9 cellular contexts compared by ENCODE assay signal in the genomic region with DNA sequence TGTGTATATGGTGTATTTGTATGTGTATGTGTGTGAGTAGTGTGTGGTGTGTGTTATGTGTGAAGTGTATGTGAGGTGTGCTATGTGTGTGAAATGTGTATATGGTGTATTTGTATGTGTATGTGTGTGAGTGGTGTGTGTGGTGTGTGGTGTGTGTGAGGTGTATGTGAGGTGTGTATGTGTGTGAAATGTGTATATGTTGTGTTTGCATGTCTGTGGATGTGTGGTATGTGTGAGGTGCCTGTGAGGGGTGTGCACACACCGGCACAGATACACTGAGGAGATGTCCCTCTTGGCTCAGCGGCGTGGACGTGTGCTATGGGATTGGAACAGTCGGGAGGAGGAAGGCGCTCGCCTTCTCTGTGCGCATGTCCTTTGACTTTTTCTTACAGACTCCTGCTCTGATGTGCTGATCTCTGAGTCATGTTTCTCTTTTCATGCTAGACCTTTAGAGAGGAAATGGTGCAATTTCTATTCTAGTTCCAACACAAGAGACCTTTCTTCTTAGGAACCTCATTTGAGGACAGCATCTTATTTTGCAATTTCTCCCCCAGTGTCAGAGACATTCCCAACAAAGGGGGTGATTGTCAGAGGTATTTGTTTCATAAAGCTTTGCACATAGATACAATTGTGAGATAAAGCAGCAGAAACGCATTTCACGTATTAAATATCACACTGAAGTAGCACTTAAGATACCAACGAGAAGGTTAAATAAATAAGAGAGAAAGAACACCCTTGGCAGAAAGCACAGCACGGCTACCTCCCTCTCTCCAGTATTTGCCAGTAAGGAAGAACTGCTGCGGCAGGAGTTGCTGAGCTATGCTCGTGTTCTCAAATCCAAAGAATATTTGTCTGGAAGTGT. TPM values are rescaled to one million over a fixed set of nuclear protein-coding genes. Genes with fewer than 3 reads are reported as not detected.
DNase-seq lines count a peak whose midpoint lies in the region; ATAC-seq, FAIRE-seq and TF ChIP-seq lines count a peak whose summit lies in the region.
"Had no signal": no experiment of that assay in that cellular context is flagged by ENCODE, and none has a peak within 500 bp of the region (broad histone marks: within the 10 kb centered on the region; RNA-seq: fewer than 3 reads in every experiment).

No MANE protein-coding gene starts in this region.

- no peaks in the 10 kb centered on the region for H3K9me3 ChIP-seq in A549
- H3K9me3 ChIP-seq in PC-9 (ENCODE audit: insufficient read depth, low read depth), result no peaks in the 10 kb centered on the region
- H3K9me3 ChIP-seq in pancreas, result no peaks in the 10 kb centered on the region
- no peaks in the 10 kb centered on the region for H3K9me3 ChIP-seq in Karpas-422 (ENCODE audit: low read length)

- TF ChIP-seq EP300 in A549 (IDR thresholded peaks at IDR 0.05), result peak in 1 of 2 experiments; percentile 59; a peak in 1 of 5 replicates

- FAIRE-seq in A549 (lab: Jason Lieb, UNC), result no peak
- no peak for FAIRE-seq in pancreas (lab: Jason Lieb, UNC)

- no peak overlapping the region for H3K9ac ChIP-seq in Karpas-422 (ENCODE audit: low read length)

- no peak for TF ChIP-seq RAD21 in A549 (conservative IDR thresholded peaks at IDR 0.05 in 1 of 2, IDR thresholded peaks at IDR 0.05 in 1 of 2)

- H3K9me2 ChIP-seq in PC-9 (ENCODE audit: insufficient read depth), result no peaks in the 10 kb centered on the region
- H3K9me2 ChIP-seq in Karpas-422 (replicated peaks; ENCODE audit: insufficient read depth, low read length), result no peaks in the 10 kb centered on the region

- H3K4me2 ChIP-seq in A549, result peak overlapping the region; percentile 75
- H3K4me2 ChIP-seq in PC-9, result peak overlapping the region; percentile 83
- no peak overlapping the region for H3K4me2 ChIP-seq in Karpas-422 (ENCODE audit: low read depth, low read length, poor library complexity, severe bottlenecking)

- H3F3A ChIP-seq in PC-9 (ENCODE audit: insufficient read depth, low read depth), result peaks cover 5% of the 10 kb centered on the region; the same call in 1 of the 2 replicates

- ATAC-seq in A549 (peak; percentile 98 to 99), pancreas (peak; percentile 43 to 88 (median 85)), GM21515 (IDR thresholded peaks at IDR 0.05; ENCODE audit: unreplicated experiment) (no peak)

- H3K79me2 ChIP-seq in PC-9 (ENCODE audit: low read depth) (no peaks in the 10 kb centered on the region), Karpas-422 (ENCODE audit: low read length) (no peaks in the 10 kb centered on the region)

- peak overlapping the region; percentile 70 to 81 for H3K27ac ChIP-seq in A549
- H3K27ac ChIP-seq in PC-9, result peak overlapping the region; percentile 71
- peak overlapping the region in 2 of 4 donors; percentile 15 to 33 for H3K27ac ChIP-seq in pancreas
- no peak overlapping the region for H3K27ac ChIP-seq in Karpas-422 (ENCODE audit: low read length)

- POLR2A ChIA-PET in A549 (lab: Yijun Ruan, JAX), result interaction anchor here (0.7 to 2.0 kb wide), 3 partner anchors 11 to 57 kb away, joined by 5 to 9 read pairs (median 6); a partner anchor contains a TSS
- POLR2A ChIA-PET in PC-9 (lab: Charles Lee; ENCODE audit: unreplicated experiment), result no interaction called here

- H3K4me3 ChIP-seq in A549 (0 out of 3 replicates have a peak overlapping the region, but pooled peaks have one; percentile 10), PC-9 (peak overlapping the region; percentile 48; the same call in 1 of the 2 replicates), pancreas (no peak overlapping the region), Karpas-422 (ENCODE audit: low read length) (no peak overlapping the region)

- no peaks in the 10 kb centered on the region for H3K36me3 ChIP-seq in PC-9 (ENCODE audit: low read depth)
- H3K36me3 ChIP-seq in pancreas, result no peaks in the 10 kb centered on the region
- H3K36me3 ChIP-seq in Karpas-422 (ENCODE audit: insufficient read depth, low read length), result no peaks in the 10 kb centered on the region

- TF ChIP-seq POLR2A in A549 (IDR thresholded peaks at IDR 0.05; ENCODE audit: low read length), result peak; percentile 20; the same call in 1 of the 2 replicates

- intact Hi-C loops in PC-9 (cut with micrococcal nuclease; ENCODE audit: unreplicated experiment), result no loop called here
- intact Hi-C loops in pancreas (cut with DNase I), result no loop called here

- no peaks in the 10 kb centered on the region for H4K20me1 ChIP-seq in PC-9 (ENCODE audit: insufficient read depth)
- no peaks in the 10 kb centered on the region for H4K20me1 ChIP-seq in Karpas-422 (ENCODE audit: insufficient read depth, low read depth, low read length)

- H2AFZ ChIP-seq in PC-9 (peak overlapping the region; percentile 81), Karpas-422 (ENCODE audit: low read length) (no peak overlapping the region)

- peak; percentile 72 to 80 for DNase-seq in A549 (ENCODE audit: low read depth in 1 of 2, low spot score in 1 of 2)
- peak; percentile 30 for DNase-seq in GM20000 (ENCODE audit: low spot score)
- peak; percentile 35 to 70 for DNase-seq in PC-9
- DNase-seq in epidermal melanocyte (ENCODE audit: insufficient read length, low spot score), result peak; percentile 81
- no peak for DNase-seq in pancreas
- DNase-seq in Karpas-422, result no peak
- DNase-seq in NCI-H774 (lab: John Stamatoyannopoulos, UW), result no peak
- DNase-seq: activated naive CD8-positive, alpha-beta T cell treated with anti-CD3 and anti-CD28 coated beads, Interleukin-2, amount 10 ng/mL, durations not matched to agents 7 days and 5 days had no signal

- TF ChIP-seq CTCF in A549 (IDR thresholded peaks at IDR 0.05) (no peak), GM20000 (IDR thresholded peaks at IDR 0.05; ENCODE audit: extremely low read depth, missing control alignments) (no peak), PC-9 (conservative IDR thresholded peaks at IDR 0.05) (no peak), pancreas (IDR thresholded peaks at IDR 0.05) (no peak)

- CTCF ChIA-PET in A549 (lab: Yijun Ruan, JAX), result interaction anchor here (1.0 kb wide), 1 partner anchor 149 kb away, joined by 4 read pairs; no protein-coding TSS in a partner anchor
- CTCF ChIA-PET in PC-9 (lab: Charles Lee), result no interaction called here

- H3K4me1 ChIP-seq in A549 (peaks cover 15% of the 10 kb centered on the region; the same call in 2 of the 3 replicates), PC-9 (replicated peaks; ENCODE audit: insufficient read depth) (peaks cover 9% of the 10 kb centered on the region; the same call in 1 of the 2 replicates), pancreas (peaks cover 0 to 7% (median 0%) of the 10 kb centered on the region in 3 donors), Karpas-422 (ENCODE audit: low read length) (no peaks in the 10 kb centered on the region)

- BruUV-seq in PC-9 (replicated peaks; lab: Mats Ljungman, UMichigan), result no TSS peak

- H3K27me3 ChIP-seq in PC-9 (ENCODE audit: insufficient read depth, low read depth) (no peaks in the 10 kb centered on the region), pancreas (no peaks in the 10 kb centered on the region), Karpas-422 (ENCODE audit: low read length) (no peaks in the 10 kb centered on the region)

- 4% methylated on average over 14 of the region's 14 CpGs for WGBS in A549 (ENCODE audit: missing lambda C conversion rate)
- WGBS in pancreas, 2 donors, result 22 to 35% methylated on average over 14 of the region's 14 CpGs

TF ChIP-seq in A549, 52 proteins besides CTCF, POLR2A, EP300 and RAD21:
- TF ChIP-seq JUN (IDR thresholded peaks at IDR 0.05) (peak in 1 of 2 experiments; percentile 28; a peak in 2 of 5 replicates), MYC (IDR thresholded peaks at IDR 0.05; ENCODE audit: borderline replicate concordance, low read length) (no peak), FOSL2 (IDR thresholded peaks at IDR 0.05) (no peak), FOSL2 (CRISPR knock-in tag; IDR thresholded peaks at IDR 0.05) (peak; percentile 50), CEBPB (IDR thresholded peaks at IDR 0.05) (peak; percentile 30 to 58; a peak in 2 of 4 replicates), GATA3 (IDR thresholded peaks at IDR 0.05; ENCODE audit: borderline replicate concordance) (peak; percentile 29)
- TF ChIP-seq, protein P1, sequence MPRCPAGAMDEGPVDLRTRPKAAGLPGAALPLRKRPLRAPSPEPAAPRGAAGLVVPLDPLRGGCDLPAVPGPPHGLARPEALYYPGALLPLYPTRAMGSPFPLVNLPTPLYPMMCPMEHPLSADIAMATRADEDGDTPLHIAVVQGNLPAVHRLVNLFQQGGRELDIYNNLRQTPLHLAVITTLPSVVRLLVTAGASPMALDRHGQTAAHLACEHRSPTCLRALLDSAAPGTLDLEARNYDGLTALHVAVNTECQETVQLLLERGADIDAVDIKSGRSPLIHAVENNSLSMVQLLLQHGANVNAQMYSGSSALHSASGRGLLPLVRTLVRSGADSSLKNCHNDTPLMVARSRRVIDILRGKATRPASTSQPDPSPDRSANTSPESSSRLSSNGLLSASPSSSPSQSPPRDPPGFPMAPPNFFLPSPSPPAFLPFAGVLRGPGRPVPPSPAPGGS (IDR thresholded peaks at IDR 0.05), result 0 out of 3 replicates have a peak, but pooled peaks have one; percentile 23

RNA-seq across cellular contexts. Expression of a gene that starts 11.3 kb away (rescaled TPM):
- polyA plus RNA-seq in A549 (2011; rRNA removed), result 1.2 and 1.5 TPM in 2 replicates
- polyA plus RNA-seq in A549 (2012; cell fraction: cytosol; rRNA removed), result 0.15 and 0.21 TPM in 2 replicates
- polyA plus RNA-seq in A549 (2012; cell fraction: nucleus; rRNA removed), result 0.38 and 0.39 TPM in 2 replicates
- polyA plus RNA-seq in A549 (2017; fragmentation: RNase III; extraction: RNeasy Plus Mini Kit Qiagen cat#74134 plus additional on column Dnase treatment), result 1.4 to 1.9 TPM (median 1.8 TPM) in 3 replicates
- polyA minus RNA-seq in A549 (2011; rRNA and poly(A)+ RNA removed), result 0.99 and 1.4 TPM in 2 replicates
- 0.13 and 0.24 TPM in 2 replicates for total RNA-seq in PC-9 (2021)
- total RNA-seq in pancreas, result 10 to 100 TPM in 1 of 6 donors, 1 to 10 TPM in 5; 1.5 to 14.1 (median 2.7) TPM
- 1 to 10 TPM; 2.7 to 6.2 TPM for polyA plus RNA-seq in pancreas
- total RNA-seq in Karpas-422 (2014; rRNA removed; shearing (Covaris generic); ENCODE audit: low replicate concordance), result not detected in 2 replicates
- total RNA-seq: activated naive CD8-positive, alpha-beta T cell treated with anti-CD3 and anti-CD28 coated beads, Interleukin-2, amount 10 ng/mL, durations not matched to agents 7 days and 5 days had no signal

Comparison
In these comparisons a context has a peak if more than half of its experiments do, and no peak if none do; other contexts are left out.
1. DNase-seq: peak in A549 (2 of 2), GM20000 (single experiment), PC-9 (2 of 2) and epidermal melanocyte (single experiment); none in pancreas (0 of 6), Karpas-422 (single experiment) and NCI-H774 (single experiment).
2. H3K4me3 ChIP-seq: peak in A549 (single experiment) and PC-9 (single experiment); none in pancreas (0 of 4) and Karpas-422 (single experiment).